Comparison of ENCODE assay signal across 16 cellular contexts in the genomic region with DNA sequence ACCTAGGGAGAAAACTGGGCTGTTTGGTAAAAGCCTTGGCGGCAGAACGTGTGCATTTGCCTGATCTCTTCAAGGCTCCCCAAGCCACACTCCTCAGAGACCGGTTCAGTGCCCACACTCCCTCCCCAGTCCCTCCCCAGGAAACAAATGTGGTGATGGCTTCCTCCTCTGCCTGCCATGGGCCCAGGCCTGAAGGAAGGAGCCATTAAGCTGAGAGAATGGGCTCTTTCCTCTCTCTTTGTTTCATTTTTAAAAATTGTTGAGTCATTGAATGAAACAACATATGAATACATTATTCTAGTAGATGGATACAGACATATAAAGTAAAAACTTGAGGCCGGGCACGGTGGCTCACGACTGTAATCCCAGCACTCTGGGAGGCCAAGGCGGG. TPM values are rescaled to one million over a fixed set of nuclear protein-coding genes. Genes with fewer than 3 reads are reported as not detected.
DNase-seq lines count a peak whose midpoint lies in the region; ATAC-seq and TF ChIP-seq lines count a peak whose summit lies in the region.
"Had no signal": no experiment of that assay in that cellular context is flagged by ENCODE, and none has a peak within 500 bp of the region (broad histone marks: within the 10 kb centered on the region; RNA-seq: fewer than 3 reads in every experiment).

No MANE protein-coding gene starts in this region.

- H3K27me3 Mint-ChIP-seq in naive thymus-derived CD4-positive, alpha-beta T cell, result peaks cover 0 to 2% (median 0%) of the 10 kb centered on the region in 5 donors

- no peaks in the 10 kb centered on the region for H3K79me2 ChIP-seq in MM.1S (ENCODE audit: low read length)

- H3K4me3 Mint-ChIP-seq in naive thymus-derived CD4-positive, alpha-beta T cell, result peak overlapping the region in 1 of 10 donors; percentile 40

- peak; percentile 81 for ATAC-seq in naive thymus-derived CD4-positive, alpha-beta T cell
- ATAC-seq in sciatic nerve, result no peak
- ATAC-seq: left ventricle myocardium superior had no signal

- intact Hi-C loops in naive thymus-derived CD4-positive, alpha-beta T cell (cut with micrococcal nuclease), result no loop called here
- intact Hi-C loops in sciatic nerve (cut with DNase I), result no loop called here

- H3F3A ChIP-seq in MM.1S (ENCODE audit: insufficient read depth, low read length), result no peaks in the 10 kb centered on the region

- no peaks in the 10 kb centered on the region for H3K27me3 ChIP-seq in MM.1S (replicated peaks; ENCODE audit: insufficient read depth, low read length)
- no peaks in the 10 kb centered on the region for H3K27me3 ChIP-seq in naive thymus-derived CD4-positive, alpha-beta T cell (ENCODE audit: control insufficient read depth in 2 of 2, insufficient read depth in 2 of 2, low read length in 2 of 2)
- H3K27me3 ChIP-seq: upper lobe of left lung had no signal

- no peak for TF ChIP-seq CTCF in MM.1S (IDR thresholded peaks at IDR 0.05; ENCODE audit: low read length)

- CTCF ChIA-PET in naive thymus-derived CD4-positive, alpha-beta T cell (lab: Charles Lee), result no interaction called here

- H3K27ac Mint-ChIP-seq in naive thymus-derived CD4-positive, alpha-beta T cell, result peak overlapping the region in 2 of 9 donors; percentile 31 to 75

- peak overlapping the region; percentile 20; the same call in 1 of the 2 replicates for H2AFZ ChIP-seq in MM.1S (ENCODE audit: low read length)

- H4K20me1 ChIP-seq in MM.1S (ENCODE audit: insufficient read depth, low read length), result no peaks in the 10 kb centered on the region

- no peaks in the 10 kb centered on the region for H3K9me2 ChIP-seq in MM.1S (replicated peaks; ENCODE audit: insufficient read depth, low read length)

- H3K4me3 ChIP-seq in MM.1S (ENCODE audit: low read length), result no peak overlapping the region
- no peak overlapping the region for H3K4me3 ChIP-seq in naive thymus-derived CD4-positive, alpha-beta T cell (ENCODE audit: low read length)
- H3K4me3 ChIP-seq: HAP-1, upper lobe of left lung had no signal

- H3K4me1 Mint-ChIP-seq in naive thymus-derived CD4-positive, alpha-beta T cell, result peaks cover 0 to 17% (median 0%) of the 10 kb centered on the region in 7 donors

- H3K36me3 ChIP-seq in MM.1S (replicated peaks; ENCODE audit: insufficient read depth, low read length), result no peaks in the 10 kb centered on the region
- H3K36me3 ChIP-seq in naive thymus-derived CD4-positive, alpha-beta T cell (ENCODE audit: control insufficient read depth in 2 of 3, insufficient read depth in 3 of 3, low read length in 3 of 3), result no peaks in the 10 kb centered on the region
- H3K36me3 ChIP-seq: HAP-1, upper lobe of left lung had no signal

- POLR2A ChIA-PET in naive thymus-derived CD4-positive, alpha-beta T cell (lab: Charles Lee), result no interaction called here

- H3K9me3 ChIP-seq in MM.1S (replicated peaks; ENCODE audit: insufficient read depth, low read length), result no peaks in the 10 kb centered on the region
- H3K9me3 ChIP-seq in naive thymus-derived CD4-positive, alpha-beta T cell (ENCODE audit: control insufficient read depth in 2 of 3, low read length in 3 of 3), result no peaks in the 10 kb centered on the region
- H3K9me3 ChIP-seq: HAP-1, upper lobe of left lung had no signal

- H3K9ac ChIP-seq in MM.1S (ENCODE audit: low read length), result no peak overlapping the region

- DNase-seq in SKM-1 treated with dmso at 0.1 percent for 144 hours (lab: John Stamatoyannopoulos, UW; ENCODE audit: unreplicated experiment), result peak; percentile 9
- no peak for DNase-seq in SKM-1 (lab: John Stamatoyannopoulos, UW; ENCODE audit: unreplicated experiment)
- no peak for DNase-seq in MM.1S
- peak; percentile 17 for DNase-seq in activated gamma-delta T cell treated with anti-CD3 and anti-CD28 coated beads, Interleukin-2, amount 50 U/mL, for 16 hours (ENCODE audit: low read depth)
- no peak for DNase-seq in naive thymus-derived CD4-positive, alpha-beta T cell
- no peak for DNase-seq in stimulated activated CD4-positive, alpha-beta T cell treated with anti-CD3 and anti-CD28 coated beads, Interleukin-4, amount 100 ng/mL, for 1 hour
- no peak for DNase-seq in NCI-H226
- DNase-seq in sciatic nerve (ENCODE audit: low spot score), result no peak
- DNase-seq: cerebellar nuclear complex, DMS79 treated with DMSO at 0.1 percent for 48 hours, hippocampal formation, left ventricle myocardium superior, NCI-H1436, NCI-H510A, upper lobe of left lung had no signal

- no peak overlapping the region for H3K4me2 ChIP-seq in MM.1S (ENCODE audit: low read depth, low read length)

- peaks cover 0 to 13% (median 0%) of the 10 kb centered on the region in 11 donors for H3K9me3 Mint-ChIP-seq in naive thymus-derived CD4-positive, alpha-beta T cell

- H3K4me1 ChIP-seq in MM.1S (ENCODE audit: low read length), result 0 out of 2 replicates have a peak, but pooled peaks cover 3% of the 10 kb centered on the region
- peaks cover 0 to 12% of the 10 kb centered on the region in 2 donors for H3K4me1 ChIP-seq in naive thymus-derived CD4-positive, alpha-beta T cell (ENCODE audit: control insufficient read depth in 2 of 2, insufficient read depth in 2 of 2, low read length in 2 of 2)

- no peak overlapping the region for H3K27ac ChIP-seq in MM.1S (ENCODE audit: low read length)
- no peak overlapping the region for H3K27ac ChIP-seq in naive thymus-derived CD4-positive, alpha-beta T cell (ENCODE audit: low read depth, low read length)
- H3K27ac ChIP-seq: upper lobe of left lung had no signal

- peaks cover 0 to 14% (median 0%) of the 10 kb centered on the region in 5 donors for H3K36me3 Mint-ChIP-seq in naive thymus-derived CD4-positive, alpha-beta T cell

RNA-seq across cellular contexts. Expression of gene YWHAQ, which starts 50.6 kb away (rescaled TPM):
- total RNA-seq in naive thymus-derived CD4-positive, alpha-beta T cell, result 100 to 1,000 TPM in 2 of 5 experiments, 10 to 100 TPM in 3; 67.3 to 189 (median 83.3) TPM
- polyA plus RNA-seq in naive thymus-derived CD4-positive, alpha-beta T cell, result 100 to 1,000 TPM; 118 to 185 TPM
- 209 TPM for total RNA-seq in sciatic nerve

Comparison
In these comparisons a context has a peak if more than half of its experiments do, and no peak if none do; other contexts are left out.
1. DNase-seq: peak in SKM-1 treated with dmso at 0.1 percent for 144 hours (single experiment) and activated gamma-delta T cell treated with anti-CD3 and anti-CD28 coated beads, Interleukin-2, amount 50 U/mL, for 16 hours (single experiment); none in SKM-1 (single experiment), MM.1S (single experiment), naive thymus-derived CD4-positive, alpha-beta T cell (0 of 9), stimulated activated CD4-positive, alpha-beta T cell treated with anti-CD3 and anti-CD28 coated beads, Interleukin-4, amount 100 ng/mL, for 1 hour (single experiment), NCI-H226 (single experiment) and sciatic nerve (single experiment).